In the genomic region with DNA sequence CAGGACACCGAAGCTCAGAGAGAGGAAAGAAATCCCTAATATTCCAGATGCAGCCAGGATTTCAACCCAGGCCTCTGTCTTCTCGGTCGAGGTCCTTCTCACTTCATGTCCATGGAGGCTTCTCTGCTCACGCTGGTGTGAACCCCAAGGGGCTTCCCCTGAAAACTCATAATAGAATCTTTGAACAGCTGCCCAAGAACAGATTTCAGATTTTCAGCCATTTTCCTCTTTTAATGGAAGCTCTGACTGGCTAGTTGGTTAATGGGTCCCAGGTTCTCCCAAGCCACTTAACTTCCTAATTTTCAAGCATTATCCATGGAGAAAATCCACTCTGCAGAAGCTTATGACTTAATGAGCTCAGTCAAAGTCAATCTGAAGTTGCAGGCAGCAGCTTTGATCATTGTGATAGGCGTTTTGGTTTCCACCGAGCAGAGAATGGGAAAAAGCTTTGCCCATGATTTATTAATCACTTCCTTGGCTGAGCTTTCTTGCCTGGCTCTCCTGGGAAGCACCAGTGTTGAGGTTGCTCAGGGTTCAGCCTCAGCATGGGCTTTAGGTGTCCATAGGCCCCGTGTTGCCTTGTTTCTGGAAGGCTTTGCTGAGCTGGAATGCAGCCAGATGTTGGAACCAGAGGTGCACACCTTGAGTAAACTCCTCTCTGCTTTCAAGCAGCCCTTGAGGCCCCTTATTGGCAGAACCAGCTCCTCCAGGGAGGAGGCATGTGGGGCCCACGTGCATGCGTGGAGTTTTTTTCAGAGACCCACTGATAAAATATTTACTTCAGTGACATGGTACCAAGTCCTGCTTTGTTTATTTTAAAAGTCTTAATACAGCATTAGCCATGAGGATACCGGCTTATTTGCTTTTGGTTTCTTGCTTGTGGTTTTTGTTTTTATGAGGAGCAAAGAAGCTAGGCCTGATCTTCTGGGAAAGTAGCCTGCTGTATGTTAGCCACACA, we compare ENCODE assay signal across 15 cellular contexts. TPM values are rescaled to one million over a fixed set of nuclear protein-coding genes. Genes with fewer than 3 reads are reported as not detected.
DNase-seq lines count a peak whose midpoint lies in the region; ATAC-seq, FAIRE-seq and TF ChIP-seq lines count a peak whose summit lies in the region.
"Had no signal": no experiment of that assay in that cellular context is flagged by ENCODE, and none has a peak within 500 bp of the region (broad histone marks: within the 10 kb centered on the region; RNA-seq: fewer than 3 reads in every experiment).

No MANE protein-coding gene starts in this region.

- H3K9me3 ChIP-seq in Caco-2: no peaks in the 10 kb centered on the region
- no peaks in the 10 kb centered on the region for H3K9me3 ChIP-seq in WERI-Rb-1 (ENCODE audit: severe bottlenecking)

- H3K27me3 ChIP-seq in Caco-2 (replicated peaks; ENCODE audit: control insufficient read depth, insufficient read depth, low read length) (no peaks in the 10 kb centered on the region), WERI-Rb-1 (ENCODE audit: insufficient read depth, low read depth, severe bottlenecking) (no peaks in the 10 kb centered on the region)

- peaks cover 14% of the 10 kb centered on the region for H3K4me1 ChIP-seq in Caco-2

- H3K27ac Mint-ChIP-seq in Caco-2 (ENCODE audit: unreplicated experiment): no peak overlapping the region
- peak overlapping the region; percentile 70 for H3K27ac Mint-ChIP-seq in mesothelial cell of epicardium

- BruUV-seq in Caco-2 (replicated peaks; lab: Mats Ljungman, UMichigan): no TSS peak

- CTCF ChIA-PET in Caco-2 (lab: Charles Lee): no interaction called here

- DNase-seq in Caco-2: peak; percentile 30 to 51
- DNase-seq in HFF-Myc (ENCODE audit: extremely low read depth, low read depth): peak; percentile 40
- DNase-seq in WERI-Rb-1: peak; percentile 49
- DNase-seq in mesothelial cell of epicardium (ENCODE audit: low spot score in 2 of 2, unreplicated experiment in 2 of 2): no peak
- no peak for DNase-seq in HTR-8/SVneo (ENCODE audit: insufficient read length, low spot score)
- no peak for DNase-seq in NCI-H226
- no peak for DNase-seq in ureter (ENCODE audit: low spot score)
- no peak for DNase-seq in activated T-cell treated with anti-CD3 and anti-CD28 coated beads, Interleukin-2, amount 50 U/mL, for 4 hours
- DNase-seq: activated CD4-positive, alpha-beta T cell treated with anti-CD3 and anti-CD28 coated beads, Interleukin-2, amount 50 U/mL, for 48 hours; AML-193; MV-4-11; NCI-H510A treated with DMSO at 0.1 percent for 48 hours; posterior cingulate gyrus had no signal

- H3K36me3 ChIP-seq in Caco-2 (ENCODE audit: control insufficient read depth, insufficient read depth, low read length) (no peaks in the 10 kb centered on the region), WERI-Rb-1 (peaks cover 2% of the 10 kb centered on the region; the same call in 1 of the 2 replicates)

- H3K4me3 Mint-ChIP-seq in Caco-2 (ENCODE audit: unreplicated experiment) (no peak overlapping the region), mesothelial cell of epicardium (no peak overlapping the region)
- no peak overlapping the region for H3K4me3 Mint-ChIP-seq in activated T-cell treated with anti-CD3 and anti-CD28 coated beads, Interleukin-2, amount 50 U/mL, for 4 hours

- intact Hi-C loops in Caco-2 (cut with micrococcal nuclease; ENCODE audit: unreplicated experiment): no loop called here

- H3K27me3 Mint-ChIP-seq in Caco-2 (ENCODE audit: insufficient read depth, unreplicated experiment) (no peaks in the 10 kb centered on the region), mesothelial cell of epicardium (ENCODE audit: low read depth) (no peaks in the 10 kb centered on the region)
- peaks cover 4% of the 10 kb centered on the region for H3K27me3 Mint-ChIP-seq in activated T-cell treated with anti-CD3 and anti-CD28 coated beads, Interleukin-2, amount 50 U/mL, for 4 hours (ENCODE audit: low read depth)

- no peaks in the 10 kb centered on the region for H3K36me3 Mint-ChIP-seq in Caco-2 (ENCODE audit: insufficient read depth, unreplicated experiment)
- H3K36me3 Mint-ChIP-seq in mesothelial cell of epicardium: peaks cover 12% of the 10 kb centered on the region
- H3K36me3 Mint-ChIP-seq in activated T-cell treated with anti-CD3 and anti-CD28 coated beads, Interleukin-2, amount 50 U/mL, for 4 hours (ENCODE audit: insufficient read depth): no peaks in the 10 kb centered on the region

- H3K4me3 ChIP-seq in Caco-2 (ENCODE audit: low read depth, low read length) (no peak overlapping the region), HFF-Myc (replicated peaks; ENCODE audit: low read depth, low read length) (no peak overlapping the region), WERI-Rb-1 (ENCODE audit: low read depth, low read length) (peak overlapping the region; percentile 15)

- H3K9me3 Mint-ChIP-seq in Caco-2 (ENCODE audit: unreplicated experiment) (no peaks in the 10 kb centered on the region), mesothelial cell of epicardium (peaks cover 16% of the 10 kb centered on the region)
- H3K9me3 Mint-ChIP-seq in activated T-cell treated with anti-CD3 and anti-CD28 coated beads, Interleukin-2, amount 50 U/mL, for 4 hours: no peaks in the 10 kb centered on the region

- no peaks in the 10 kb centered on the region for H3K4me1 Mint-ChIP-seq in Caco-2 (ENCODE audit: low read depth, unreplicated experiment)
- peaks cover 25% of the 10 kb centered on the region for H3K4me1 Mint-ChIP-seq in mesothelial cell of epicardium
- H3K4me1 Mint-ChIP-seq in activated T-cell treated with anti-CD3 and anti-CD28 coated beads, Interleukin-2, amount 50 U/mL, for 4 hours (ENCODE audit: low read depth): no peaks in the 10 kb centered on the region

- FAIRE-seq in HTR-8/SVneo (lab: Jason Lieb, UNC): no peak
- FAIRE-seq: G401.6 had no signal

- POLR2A ChIA-PET in Caco-2 (lab: Charles Lee): no interaction called here

- ATAC-seq in activated T-cell treated with anti-CD3 and anti-CD28 coated beads, Interleukin-2, amount 50 U/mL, for 4 hours: no peak
- ATAC-seq: Right ventricle myocardium inferior had no signal

- TF ChIP-seq CTCF in Caco-2 (IDR thresholded peaks at IDR 0.05; ENCODE audit: insufficient read depth in 1 of 2, low read depth in 1 of 2, low read length in 1 of 2, severe bottlenecking in 1 of 2, unreplicated experiment in 1 of 2) (no peak), HFF-Myc (IDR thresholded peaks at IDR 0.05; ENCODE audit: low read depth, low read length, missing control alignments) (no peak), WERI-Rb-1 (IDR thresholded peaks at IDR 0.05; ENCODE audit: low read depth, low read length) (no peak), mesothelial cell of epicardium (IDR thresholded peaks at IDR 0.05; ENCODE audit: unreplicated experiment) (no peak)

- peak overlapping the region; percentile 54 for H3K27ac ChIP-seq in WERI-Rb-1

RNA-seq across cellular contexts. Expression of a gene that starts 25.5 kb away (rescaled TPM):
- total RNA-seq in Caco-2 (2022) (9.9 and 11.8 TPM in 2 replicates), mesothelial cell of epicardium (37.9 to 40.7 TPM (median 39.1 TPM) in 3 replicates), ureter (14.9 TPM)
- total RNA-seq in activated T-cell treated with anti-CD3 and anti-CD28 coated beads, Interleukin-2, amount 50 U/mL, for 4 hours: under 1 TPM; 0.29 to 0.76 (median 0.71) TPM

Comparison
In these comparisons a context has a peak if more than half of its experiments do, and no peak if none do; other contexts are left out.
1. DNase-seq: peak in Caco-2 (2 of 2), HFF-Myc (single experiment) and WERI-Rb-1 (single experiment); none in mesothelial cell of epicardium (0 of 2), HTR-8/SVneo (single experiment), NCI-H226 (single experiment), ureter (single experiment) and activated T-cell treated with anti-CD3 and anti-CD28 coated beads, Interleukin-2, amount 50 U/mL, for 4 hours (single experiment).